Comparison of ENCODE assay signal across 12 cellular contexts in the genomic region with DNA sequence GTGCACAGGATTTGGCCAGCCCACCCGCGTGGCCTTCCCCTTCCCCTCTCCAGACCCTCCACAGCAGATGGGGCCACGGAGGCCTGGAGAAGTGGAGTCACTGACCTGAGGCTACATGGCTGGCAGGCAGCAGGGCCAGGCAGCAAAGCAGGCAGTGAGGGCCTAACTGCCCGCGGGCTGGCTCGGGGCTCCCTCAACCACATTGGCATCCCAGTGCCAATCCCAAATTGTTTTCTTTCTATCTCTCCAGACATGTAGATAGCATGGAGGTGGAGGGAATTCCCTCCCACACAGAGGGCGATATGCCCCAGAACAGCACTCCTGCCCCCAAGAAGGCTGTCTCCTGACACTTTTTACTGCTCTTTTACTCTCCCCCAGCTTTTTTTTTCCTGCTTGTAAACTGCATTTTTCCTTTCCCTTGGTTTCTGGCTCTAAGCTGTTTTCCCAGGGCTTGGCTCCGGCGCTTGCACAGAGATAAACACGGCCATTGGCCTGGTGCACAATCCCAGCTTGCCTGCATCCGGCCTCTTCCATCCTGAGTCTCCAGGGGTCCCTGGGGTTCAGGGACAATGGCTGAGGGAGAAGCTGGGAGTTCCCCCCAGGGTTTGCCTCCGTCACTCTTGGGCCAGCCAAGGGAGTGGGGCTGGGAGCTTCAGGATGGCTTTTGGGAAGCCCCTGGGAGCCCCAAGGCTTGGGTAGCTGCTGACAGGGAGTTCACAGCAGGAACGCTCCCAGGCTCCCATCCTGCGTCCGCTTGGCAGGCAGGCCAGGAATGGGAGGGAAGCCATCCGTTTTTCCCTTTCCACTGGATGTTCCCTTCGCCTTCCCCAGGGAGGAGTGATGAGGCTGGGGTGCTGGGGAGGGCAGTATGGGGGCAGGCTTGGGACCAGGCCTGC. TPM values are rescaled to one million over a fixed set of nuclear protein-coding genes. Genes with fewer than 3 reads are reported as not detected.
A peak's percentile ranks its signal among the peaks of the same experiment; 100 is the strongest.
DNase-seq lines count a peak whose midpoint lies in the region; ATAC-seq and TF ChIP-seq lines count a peak whose summit lies in the region.
"Had no signal": no experiment of that assay in that cellular context is flagged by ENCODE, and none has a peak within 500 bp of the region (broad histone marks: within the 10 kb centered on the region; RNA-seq: fewer than 3 reads in every experiment).

No MANE protein-coding gene starts in this region.

- ATAC-seq in sciatic nerve (peak; percentile 59), GM18867 (IDR thresholded peaks at IDR 0.05; ENCODE audit: unreplicated experiment) (no peak), GM21825 (IDR thresholded peaks at IDR 0.05; ENCODE audit: unreplicated experiment) (no peak)
- ATAC-seq: stimulated activated naive B cell treated with anti-CD40 and anti-IgM and Interleukin-4, amounts not matched to agents 10 μg/mL and 1 μg/mL and 100 μg/mL, for 72 hours had no signal

- no peaks in the 10 kb centered on the region for H3K9me3 ChIP-seq in iPS-20b (ENCODE audit: insufficient read depth, low read depth, low read length)

- H3K27me3 Mint-ChIP-seq in MCF 10A (ENCODE audit: insufficient read depth, unreplicated experiment), result no peaks in the 10 kb centered on the region
- H3K27me3 Mint-ChIP-seq: activated naive CD4-positive, alpha-beta T cell treated with anti-CD3 and anti-CD28 coated beads, Interleukin-2, amount 50 U/mL, for 24 hours; memory B cell; stimulated activated naive B cell treated with anti-CD40 and anti-IgM and Interleukin-4, amounts not matched to agents 10 μg/mL and 1 μg/mL and 100 μg/mL, for 72 hours had no signal

- intact Hi-C loops in MCF 10A (cut with micrococcal nuclease), result no loop called here
- intact Hi-C loops in sciatic nerve (cut with DNase I), result no loop called here

- H3K36me3 Mint-ChIP-seq in MCF 10A (ENCODE audit: insufficient read depth, unreplicated experiment), result peaks cover 14% of the 10 kb centered on the region
- H3K36me3 Mint-ChIP-seq: activated naive CD4-positive, alpha-beta T cell treated with anti-CD3 and anti-CD28 coated beads, Interleukin-2, amount 50 U/mL, for 24 hours; memory B cell had no signal

- H3K27me3 ChIP-seq in iPS-20b (ENCODE audit: insufficient read depth, low read length), result peaks cover 2% of the 10 kb centered on the region; the same call in 1 of the 2 replicates

- no peak overlapping the region for H3K4me3 Mint-ChIP-seq in MCF 10A (ENCODE audit: unreplicated experiment)
- H3K4me3 Mint-ChIP-seq: activated naive CD4-positive, alpha-beta T cell treated with anti-CD3 and anti-CD28 coated beads, Interleukin-2, amount 50 U/mL, for 24 hours; memory B cell; stimulated activated naive B cell treated with anti-CD40 and anti-IgM and Interleukin-4, amounts not matched to agents 10 μg/mL and 1 μg/mL and 100 μg/mL, for 72 hours had no signal

- TF ChIP-seq CTCF in MCF 10A (IDR thresholded peaks at IDR 0.05; ENCODE audit: unreplicated experiment), result no peak

- no TSS peak for BruUV-seq in MCF 10A (replicated peaks; lab: Mats Ljungman, UMichigan)

- CTCF ChIA-PET in MCF 10A (lab: Yijun Ruan, JAX), result interaction anchor here (0.6 to 1.9 kb wide), 9 partner anchors 29 to 338 kb away, joined by 3 to 14 read pairs (median 3); partner anchors contain the start of genes SRP9 and TMEM63A

- H3K36me3 ChIP-seq in iPS-20b (ENCODE audit: insufficient read depth, low read depth, low read length), result 0 out of 2 replicates have a peak, but pooled peaks cover 5% of the 10 kb centered on the region

- DNase-seq in G401 (ENCODE audit: low spot score) (peak; percentile 76), MCF 10A (ENCODE audit: unreplicated experiment) (no peak), sciatic nerve (ENCODE audit: low spot score) (peak; percentile 69), SIG-M5 treated with dmso at 0.1 percent for 504 hours (lab: John Stamatoyannopoulos, UW; ENCODE audit: unreplicated experiment) (no peak), activated gamma-delta T cell (lab: John Stamatoyannopoulos, UW) (no peak)
- DNase-seq: MM.1S; stimulated activated naive B cell treated with anti-CD40 and anti-IgM and Interleukin-4, amounts not matched to agents 10 μg/mL and 1 μg/mL and 100 μg/mL, for 72 hours had no signal

- in situ Hi-C loops in G401 (cut with HindIII; ENCODE audit: low sequenced_read_pairs), result no loop called here

- POLR2A ChIA-PET in MCF 10A (lab: Yijun Ruan, JAX), result interaction anchor here (0.6 to 6.0 kb wide), 9 partner anchors 25 to 497 kb away, joined by 3 to 85 read pairs (median 3); partner anchors contain the start of genes SRP9 and TMEM63A

- H3K4me1 ChIP-seq in iPS-20b (ENCODE audit: insufficient read depth, low read length), result peaks cover 36% of the 10 kb centered on the region

- peak overlapping the region; percentile 60 for H3K27ac ChIP-seq in iPS-20b (ENCODE audit: low read length)

- peak overlapping the region; percentile 63; the same call in 1 of the 2 replicates for H3K9ac ChIP-seq in iPS-20b (ENCODE audit: low read depth, low read length)

- H3K27ac Mint-ChIP-seq in MCF 10A (ENCODE audit: low read depth, unreplicated experiment), result peak overlapping the region; percentile 98
- H3K27ac Mint-ChIP-seq: activated naive CD4-positive, alpha-beta T cell treated with anti-CD3 and anti-CD28 coated beads, Interleukin-2, amount 50 U/mL, for 24 hours; memory B cell; stimulated activated naive B cell treated with anti-CD40 and anti-IgM and Interleukin-4, amounts not matched to agents 10 μg/mL and 1 μg/mL and 100 μg/mL, for 72 hours had no signal

- no peak overlapping the region for H3K4me3 ChIP-seq in iPS-20b (ENCODE audit: low read length)

- no peaks in the 10 kb centered on the region for H3K9me3 Mint-ChIP-seq in MCF 10A (ENCODE audit: unreplicated experiment)
- H3K9me3 Mint-ChIP-seq: activated naive CD4-positive, alpha-beta T cell treated with anti-CD3 and anti-CD28 coated beads, Interleukin-2, amount 50 U/mL, for 24 hours; memory B cell had no signal

- peaks cover 53% of the 10 kb centered on the region for H3K4me1 Mint-ChIP-seq in MCF 10A (ENCODE audit: insufficient read depth, unreplicated experiment)
- H3K4me1 Mint-ChIP-seq: activated naive CD4-positive, alpha-beta T cell treated with anti-CD3 and anti-CD28 coated beads, Interleukin-2, amount 50 U/mL, for 24 hours had no signal

RNA-seq across cellular contexts. Expression of gene EPHX1, which starts 7.0 kb away (rescaled TPM):
- 23.5 and 30.0 TPM in 2 replicates for total RNA-seq in G401 (2014; rRNA removed; shearing (Covaris generic))
- total RNA-seq in MCF 10A (2022), result 25.0 and 35.8 TPM in 2 replicates
- 232 TPM for total RNA-seq in sciatic nerve

RNA-seq across cellular contexts. Expression of gene SRP9, which starts 39.3 kb away (rescaled TPM):
- 452 and 552 TPM in 2 replicates for total RNA-seq in G401 (2014; rRNA removed; shearing (Covaris generic))
- total RNA-seq in MCF 10A (2022), result 417 and 511 TPM in 2 replicates
- total RNA-seq in sciatic nerve, result 151 TPM

Comparison
In these comparisons a context has a peak if more than half of its experiments do, and no peak if none do; other contexts are left out.
1. DNase-seq: peak in G401 (single experiment) and sciatic nerve (single experiment); none in MCF 10A (single experiment), SIG-M5 treated with dmso at 0.1 percent for 504 hours (single experiment) and activated gamma-delta T cell (single experiment).